ENCODE assay signal across 10 cellular contexts in the genomic region with DNA sequence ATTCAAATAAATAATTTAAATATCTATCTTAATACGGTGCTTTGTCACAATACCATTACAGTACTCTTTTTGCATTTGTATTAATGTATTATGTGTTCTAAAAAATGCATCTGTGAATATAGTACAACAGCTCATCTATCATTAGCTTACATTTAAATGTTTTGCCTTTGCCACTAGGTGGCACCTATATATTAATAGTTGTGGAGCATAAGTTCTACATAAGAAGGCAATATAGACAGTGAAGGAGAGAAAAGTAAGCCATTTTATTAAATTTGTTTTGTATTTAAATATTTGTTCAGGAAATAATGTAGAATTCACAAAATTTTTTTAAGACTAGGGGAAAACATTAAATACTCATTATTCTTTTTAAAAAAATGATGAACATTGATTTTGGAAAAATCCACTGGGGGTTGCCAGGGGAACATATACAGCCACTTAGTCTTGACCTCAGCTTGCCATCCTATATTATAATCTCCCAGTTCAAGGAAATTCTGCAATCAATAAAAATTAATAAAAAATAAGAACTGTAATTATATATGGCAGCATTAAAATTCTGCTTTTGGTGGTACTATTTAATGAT. TPM values are rescaled to one million over a fixed set of nuclear protein-coding genes. Genes with fewer than 3 reads are reported as not detected.
DNase-seq lines count a peak whose midpoint lies in the region; ATAC-seq, FAIRE-seq and TF ChIP-seq lines count a peak whose summit lies in the region.
"Had no signal": no experiment of that assay in that cellular context is flagged by ENCODE, and none has a peak within 500 bp of the region (broad histone marks: within the 10 kb centered on the region; RNA-seq: fewer than 3 reads in every experiment).

No MANE protein-coding gene starts in this region.

- H3K27me3 ChIP-seq in foreskin keratinocyte (no peaks in the 10 kb centered on the region), uterus (no peaks in the 10 kb centered on the region)

- DNase-seq in Jurkat, Clone E6-1 (ENCODE audit: low read depth, low spot score), result peak; percentile 28
- peak; percentile 40 for DNase-seq in SK-N-DZ (ENCODE audit: low spot score)
- DNase-seq in foreskin keratinocyte, result peak in 1 of 2 donors; percentile 20
- DNase-seq in uterus, result no peak
- no peak for DNase-seq in central memory CD4-positive, alpha-beta T cell
- DNase-seq in activated CD4-positive, CD25-positive, alpha-beta regulatory T cell (lab: John Stamatoyannopoulos, UW), result no peak

- no peak for TF ChIP-seq POLR2A in uterus (IDR thresholded peaks at IDR 0.05)

- no peaks in the 10 kb centered on the region for H3K4me1 ChIP-seq in foreskin keratinocyte
- no peaks in the 10 kb centered on the region for H3K4me1 ChIP-seq in uterus

- TF ChIP-seq CTCF in foreskin keratinocyte (conservative IDR thresholded peaks at IDR 0.05), result peak; percentile 71
- TF ChIP-seq CTCF in uterus (IDR thresholded peaks at IDR 0.05), result peak; percentile 18 to 39 (median 30)

- peak; percentile 92 for FAIRE-seq in G401.6 (lab: Jason Lieb, UNC)

- H3K9me3 ChIP-seq in uterus, result no peaks in the 10 kb centered on the region

- H3K36me3 ChIP-seq in uterus, result no peaks in the 10 kb centered on the region

- no peak overlapping the region for H3K27ac ChIP-seq in foreskin keratinocyte
- no peak overlapping the region for H3K27ac ChIP-seq in uterus

- peak; percentile 82 for ATAC-seq in GM21515 (IDR thresholded peaks at IDR 0.05; ENCODE audit: unreplicated experiment)
- ATAC-seq in foreskin keratinocyte, result peak; percentile 75

- intact Hi-C loops in uterus (cut with DNase I; ENCODE audit: low total_unique reads), result no loop called here

- H3K4me3 ChIP-seq in Jurkat, Clone E6-1 (ENCODE audit: low read length), result no peak overlapping the region
- no peak overlapping the region for H3K4me3 ChIP-seq in uterus

RNA-seq across cellular contexts. Expression of gene CCER1, which starts 9.8 kb away (rescaled TPM):
- polyA plus RNA-seq in Jurkat, Clone E6-1 (2012; ENCODE audit: insufficient read depth, insufficient read length), result not detected
- not detected in 2 replicates for polyA plus RNA-seq in SK-N-DZ (2014; cell fraction: cytosol; rRNA removed)
- polyA plus RNA-seq in SK-N-DZ (2014; cell fraction: nucleus; rRNA removed), result not detected in 2 replicates
- total RNA-seq in foreskin keratinocyte (not detected in 2 replicates), uterus (not detected)
- not detected in 2 replicates for polyA plus RNA-seq in foreskin keratinocyte
- total RNA-seq: skeletal muscle tissue; T-helper 2 cell treated with Interferon-gamma antibody and Interleukin-4, amounts not matched to agents 100 ng/mL and 5 ng/mL, for 36 hours had no signal

RNA-seq across cellular contexts. Expression of gene EPYC, which starts 59.6 kb away (rescaled TPM):
- not detected for polyA plus RNA-seq in Jurkat, Clone E6-1 (2012; ENCODE audit: insufficient read depth, insufficient read length)
- polyA plus RNA-seq in SK-N-DZ (2014; cell fraction: cytosol; rRNA removed), result not detected in 2 replicates
- polyA plus RNA-seq in SK-N-DZ (2014; cell fraction: nucleus; rRNA removed), result not detected in 2 replicates
- total RNA-seq in foreskin keratinocyte (not detected in 2 replicates), uterus (under 1 TPM in 1 of 4 donors, not detected in 3; 0.14 TPM)
- polyA plus RNA-seq in foreskin keratinocyte, result not detected in 2 replicates
- total RNA-seq: T-helper 2 cell treated with Interferon-gamma antibody and Interleukin-4, amounts not matched to agents 100 ng/mL and 5 ng/mL, for 36 hours had no signal

Comparison
In these comparisons a context has a peak if more than half of its experiments do, and no peak if none do; other contexts are left out.
1. DNase-seq: peak in Jurkat, Clone E6-1 (single experiment) and SK-N-DZ (single experiment); none in uterus (0 of 2), central memory CD4-positive, alpha-beta T cell (single experiment) and activated CD4-positive, CD25-positive, alpha-beta regulatory T cell (0 of 4).